In the genomic region with DNA sequence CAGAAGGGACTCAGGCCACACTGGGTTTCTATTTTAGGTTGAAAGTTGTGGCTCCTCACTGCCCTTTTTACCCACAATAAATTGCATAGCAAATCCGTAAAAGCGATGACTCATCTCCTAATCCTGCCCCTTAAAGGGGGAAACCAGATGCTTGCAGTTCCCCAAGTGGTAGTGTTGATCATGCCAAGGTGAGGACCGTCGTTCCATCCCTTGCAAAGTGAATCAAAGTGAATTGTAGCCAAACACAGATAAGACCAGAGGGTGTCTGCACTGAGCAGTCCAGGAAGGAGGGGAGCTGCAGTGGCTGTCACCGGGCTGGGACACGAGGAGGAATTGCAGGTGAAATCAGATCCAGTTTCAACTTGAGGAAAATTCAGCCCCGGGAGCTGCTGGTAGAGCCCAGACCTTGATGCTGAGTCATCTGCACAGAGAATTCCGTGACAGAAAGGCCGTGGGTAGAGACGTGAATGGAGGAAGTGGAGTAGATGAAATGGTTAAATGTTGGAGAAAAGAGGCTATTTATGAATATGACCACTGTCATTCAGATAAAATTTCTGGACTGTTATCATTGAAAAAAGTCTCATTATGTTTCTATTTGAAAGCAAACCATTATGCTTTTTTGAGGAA, we compare ENCODE assay signal across 9 cellular contexts. TPM values are rescaled to one million over a fixed set of nuclear protein-coding genes. Genes with fewer than 3 reads are reported as not detected.
DNase-seq lines count a peak whose midpoint lies in the region; ATAC-seq, FAIRE-seq and TF ChIP-seq lines count a peak whose summit lies in the region.
"Had no signal": no experiment of that assay in that cellular context is flagged by ENCODE, and none has a peak within 500 bp of the region (broad histone marks: within the 10 kb centered on the region; RNA-seq: fewer than 3 reads in every experiment).

No MANE protein-coding gene starts in this region.

- peak; percentile 46 for FAIRE-seq in A549 (lab: Jason Lieb, UNC)
- FAIRE-seq in kidney (lab: Jason Lieb, UNC), result no peak
- FAIRE-seq: endometrium had no signal

- peak; percentile 62 to 75 for DNase-seq in A549 (ENCODE audit: low read depth in 1 of 2, low spot score in 1 of 2)
- peak; percentile 33 to 34 for DNase-seq in Kasumi-1 (lab: John Stamatoyannopoulos, UW)
- peak; percentile 68 for DNase-seq in stromal cell of bone marrow (ENCODE audit: low read depth)
- no peak for DNase-seq in naive thymus-derived CD8-positive, alpha-beta T cell
- no peak for DNase-seq in kidney
- DNase-seq in DMS79 treated with DMSO at 0.1 percent for 48 hours (lab: John Stamatoyannopoulos, UW), result no peak

- no peak overlapping the region for H3K9ac ChIP-seq in kidney (ENCODE audit: low read length in 2 of 2)

- H3K4me3 ChIP-seq in A549 (no peak overlapping the region), kidney (ENCODE audit: low read length in 2 of 2) (no peak overlapping the region)

- peaks cover 19% of the 10 kb centered on the region for H3K4me1 ChIP-seq in A549
- H3K4me1 ChIP-seq in kidney (ENCODE audit: control insufficient read depth in 1 of 2, insufficient read depth in 1 of 2, low read depth in 1 of 2, low read length in 2 of 2), result no peaks in the 10 kb centered on the region

- H3K36me3 Mint-ChIP-seq in naive thymus-derived CD8-positive, alpha-beta T cell, result peaks cover 0 to 77% (median 19%) of the 10 kb centered on the region in 3 donors

- CTCF ChIA-PET in A549 (lab: Yijun Ruan, JAX), result interaction anchor here (0.7 to 2.0 kb wide), 5 partner anchors 29 to 668 kb away, joined by 3 to 9 read pairs (median 4); no protein-coding TSS in a partner anchor

- POLR2A ChIA-PET in A549 (lab: Yijun Ruan, JAX), result interaction anchor here (1.4 kb wide), 1 partner anchor 73 kb away, joined by 4 read pairs; a partner anchor contains a TSS
- POLR2A ChIA-PET in naive thymus-derived CD8-positive, alpha-beta T cell (lab: Charles Lee), result no interaction called here

- no peak for TF ChIP-seq POLR2A in A549 (IDR thresholded peaks at IDR 0.05; ENCODE audit: low read length)

- H3K9me3 Mint-ChIP-seq in naive thymus-derived CD8-positive, alpha-beta T cell, result no peaks in the 10 kb centered on the region

- H3K27ac ChIP-seq in A549, result peak overlapping the region; percentile 35 to 83
- peak overlapping the region; percentile 44 for H3K27ac ChIP-seq in cingulate gyrus (ENCODE audit: low read depth, low read length)
- no peak overlapping the region for H3K27ac ChIP-seq in kidney (ENCODE audit: low read depth in 2 of 2, low read length in 2 of 2)

- intact Hi-C loops in kidney (cut with DNase I), result no loop called here

- ATAC-seq in A549, result peak; percentile 69 to 78
- peak; percentile 84 for ATAC-seq in GM19351 (IDR thresholded peaks at IDR 0.05; ENCODE audit: unreplicated experiment)
- no peak for ATAC-seq in naive thymus-derived CD8-positive, alpha-beta T cell

- peak overlapping the region in 1 of 10 donors; percentile 15 for H3K27ac Mint-ChIP-seq in naive thymus-derived CD8-positive, alpha-beta T cell

- no peak for TF ChIP-seq RAD21 in A549 (conservative IDR thresholded peaks at IDR 0.05 in 1 of 2, IDR thresholded peaks at IDR 0.05 in 1 of 2)

- H3K4me2 ChIP-seq in A549, result peak overlapping the region; percentile 74

- H3K9me3 ChIP-seq in A549, result no peaks in the 10 kb centered on the region
- no peaks in the 10 kb centered on the region for H3K9me3 ChIP-seq in kidney (ENCODE audit: control insufficient read depth in 1 of 2, low read length in 2 of 2)

- no peaks in the 10 kb centered on the region for H3K27me3 Mint-ChIP-seq in naive thymus-derived CD8-positive, alpha-beta T cell

- H3K4me1 Mint-ChIP-seq in naive thymus-derived CD8-positive, alpha-beta T cell, result peaks cover 0 to 4% (median 0%) of the 10 kb centered on the region in 4 donors

- no peak for TF ChIP-seq CTCF in A549 (IDR thresholded peaks at IDR 0.05)
- no peak for TF ChIP-seq CTCF in kidney (IDR thresholded peaks at IDR 0.05; ENCODE audit: borderline replicate concordance, extremely low read depth, insufficient read depth)

- 3% methylated on average over 10 of the region's 10 CpGs for WGBS in A549 (ENCODE audit: missing lambda C conversion rate)

- no peak overlapping the region for H3K4me3 Mint-ChIP-seq in naive thymus-derived CD8-positive, alpha-beta T cell

- peaks cover 13 to 25% of the 10 kb centered on the region in 2 donors for H3K36me3 ChIP-seq in kidney (ENCODE audit: control insufficient read depth in 1 of 2, insufficient read depth in 2 of 2, low read length in 2 of 2)

- no peak for TF ChIP-seq EP300 in A549 (IDR thresholded peaks at IDR 0.05)

TF ChIP-seq in A549, 52 proteins besides CTCF, POLR2A, EP300 and RAD21 (continues in another document):
- TF ChIP-seq, protein P1, sequence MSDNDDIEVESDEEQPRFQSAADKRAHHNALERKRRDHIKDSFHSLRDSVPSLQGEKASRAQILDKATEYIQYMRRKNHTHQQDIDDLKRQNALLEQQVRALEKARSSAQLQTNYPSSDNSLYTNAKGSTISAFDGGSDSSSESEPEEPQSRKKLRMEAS (IDR thresholded peaks at IDR 0.05), result peak; percentile 35; the same call in 1 of the 2 replicates
- TF ChIP-seq GATA3 (IDR thresholded peaks at IDR 0.05; ENCODE audit: borderline replicate concordance) (no peak), CBX2 (IDR thresholded peaks at IDR 0.05; ENCODE audit: borderline replicate concordance, low read depth) (no peak), NFE2L2 (conservative IDR thresholded peaks at IDR 0.05; ENCODE audit: low read length) (peak; percentile 25; the same call in 1 of the 2 replicates), NR3C1 (IDR thresholded peaks at IDR 0.05) (no peak), ZNF302 (CRISPR knock-in tag; IDR thresholded peaks at IDR 0.05) (no peak), BHLHE40 (IDR thresholded peaks at IDR 0.05; ENCODE audit: low read depth, low read length) (no peak), HOXB5 (CRISPR knock-in tag; IDR thresholded peaks at IDR 0.05) (no peak), MAZ (IDR thresholded peaks at IDR 0.05; ENCODE audit: borderline replicate concordance, low read depth, low read length) (no peak), TFCP2L1 (CRISPR knock-in tag; IDR thresholded peaks at IDR 0.05) (no peak), JUNB (IDR thresholded peaks at IDR 0.05) (no peak; the same call in 1 of the 2 replicates), HEYL (CRISPR knock-in tag; IDR thresholded peaks at IDR 0.05) (no peak), FOSL2 (IDR thresholded peaks at IDR 0.05) (peak; percentile 16; the same call in 1 of the 2 replicates), FOSL2 (CRISPR knock-in tag; IDR thresholded peaks at IDR 0.05) (peak; percentile 90), RFX5 (IDR thresholded peaks at IDR 0.05) (no peak), MAFK (IDR thresholded peaks at IDR 0.05; ENCODE audit: partially characterized antibody) (peak; percentile 76), FOXS1 (CRISPR knock-in tag; IDR thresholded peaks at IDR 0.05) (no peak), EHMT2 (IDR thresholded peaks at IDR 0.05; ENCODE audit: low read depth) (no peak), ZC3H11A (IDR thresholded peaks at IDR 0.05) (no peak), FOSB (CRISPR knock-in tag; IDR thresholded peaks at IDR 0.05) (no peak), ESRRA (IDR thresholded peaks at IDR 0.05; ENCODE audit: borderline replicate concordance, low read length) (no peak), TP53 (CRISPR knock-in tag; IDR thresholded peaks at IDR 0.05) (no peak)
- TF ChIP-seq, protein P2, sequence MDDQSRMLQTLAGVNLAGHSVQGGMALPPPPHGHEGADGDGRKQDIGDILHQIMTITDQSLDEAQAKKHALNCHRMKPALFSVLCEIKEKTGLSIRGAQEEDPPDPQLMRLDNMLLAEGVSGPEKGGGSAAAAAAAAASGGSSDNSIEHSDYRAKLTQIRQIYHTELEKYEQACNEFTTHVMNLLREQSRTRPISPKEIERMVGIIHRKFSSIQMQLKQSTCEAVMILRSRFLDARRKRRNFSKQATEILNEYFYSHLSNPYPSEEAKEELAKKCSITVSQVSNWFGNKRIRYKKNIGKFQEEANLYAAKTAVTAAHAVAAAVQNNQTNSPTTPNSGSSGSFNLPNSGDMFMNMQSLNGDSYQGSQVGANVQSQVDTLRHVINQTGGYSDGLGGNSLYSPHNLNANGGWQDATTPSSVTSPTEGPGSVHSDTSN (IDR thresholded peaks at IDR 0.05), result no peak
- TF ChIP-seq, protein P3, sequence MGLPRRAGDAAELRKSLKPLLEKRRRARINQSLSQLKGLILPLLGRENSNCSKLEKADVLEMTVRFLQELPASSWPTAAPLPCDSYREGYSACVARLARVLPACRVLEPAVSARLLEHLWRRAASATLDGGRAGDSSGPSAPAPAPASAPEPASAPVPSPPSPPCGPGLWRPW (IDR thresholded peaks at IDR 0.05), result no peak
- TF ChIP-seq, protein P4, sequence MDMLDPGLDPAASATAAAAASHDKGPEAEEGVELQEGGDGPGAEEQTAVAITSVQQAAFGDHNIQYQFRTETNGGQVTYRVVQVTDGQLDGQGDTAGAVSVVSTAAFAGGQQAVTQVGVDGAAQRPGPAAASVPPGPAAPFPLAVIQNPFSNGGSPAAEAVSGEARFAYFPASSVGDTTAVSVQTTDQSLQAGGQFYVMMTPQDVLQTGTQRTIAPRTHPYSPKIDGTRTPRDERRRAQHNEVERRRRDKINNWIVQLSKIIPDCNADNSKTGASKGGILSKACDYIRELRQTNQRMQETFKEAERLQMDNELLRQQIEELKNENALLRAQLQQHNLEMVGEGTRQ (IDR thresholded peaks at IDR 0.05), result no peak
- TF ChIP-seq, protein P5, sequence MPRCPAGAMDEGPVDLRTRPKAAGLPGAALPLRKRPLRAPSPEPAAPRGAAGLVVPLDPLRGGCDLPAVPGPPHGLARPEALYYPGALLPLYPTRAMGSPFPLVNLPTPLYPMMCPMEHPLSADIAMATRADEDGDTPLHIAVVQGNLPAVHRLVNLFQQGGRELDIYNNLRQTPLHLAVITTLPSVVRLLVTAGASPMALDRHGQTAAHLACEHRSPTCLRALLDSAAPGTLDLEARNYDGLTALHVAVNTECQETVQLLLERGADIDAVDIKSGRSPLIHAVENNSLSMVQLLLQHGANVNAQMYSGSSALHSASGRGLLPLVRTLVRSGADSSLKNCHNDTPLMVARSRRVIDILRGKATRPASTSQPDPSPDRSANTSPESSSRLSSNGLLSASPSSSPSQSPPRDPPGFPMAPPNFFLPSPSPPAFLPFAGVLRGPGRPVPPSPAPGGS (IDR thresholded peaks at IDR 0.05), result no peak

RNA-seq across cellular contexts. Expression of a gene that starts 44.2 kb away (rescaled TPM):
- 6.2 and 9.1 TPM in 2 replicates for polyA plus RNA-seq in A549 (2011; rRNA removed)
- polyA plus RNA-seq in A549 (2012; cell fraction: cytosol; rRNA removed), result 19.6 and 30.3 TPM in 2 replicates
- 44.1 and 63.4 TPM in 2 replicates for polyA plus RNA-seq in A549 (2012; cell fraction: nucleus; rRNA removed)
- polyA plus RNA-seq in A549 (2017; fragmentation: RNase III; extraction: RNeasy Plus Mini Kit Qiagen cat#74134 plus additional on column Dnase treatment), result 7.2 to 8.7 TPM (median 7.9 TPM) in 3 replicates
- 3.6 and 3.7 TPM in 2 replicates for polyA minus RNA-seq in A549 (2011; rRNA and poly(A)+ RNA removed)
- total RNA-seq in naive thymus-derived CD8-positive, alpha-beta T cell, result 1 to 10 TPM in 1 of 2 experiments, under 1 TPM in 1; 0.62 to 1.5 TPM
- not detected for polyA plus RNA-seq in naive thymus-derived CD8-positive, alpha-beta T cell
- total RNA-seq in kidney, result 3.2 TPM
- polyA plus RNA-seq in kidney (ENCODE audit: insufficient read depth, low read depth, low replicate concordance), result 0.82 TPM

Comparison
In these comparisons a context has a peak if more than half of its experiments do, and no peak if none do; other contexts are left out.
1. ATAC-seq: peak in A549 (2 of 2) and GM19351 (single experiment); none in naive thymus-derived CD8-positive, alpha-beta T cell (0 of 2).
2. DNase-seq: peak in A549 (2 of 2), Kasumi-1 (2 of 2) and stromal cell of bone marrow (single experiment); none in naive thymus-derived CD8-positive, alpha-beta T cell (0 of 10), kidney (single experiment) and DMS79 treated with DMSO at 0.1 percent for 48 hours (single experiment).
3. H3K27ac ChIP-seq: peak in A549 (2 of 2) and cingulate gyrus (single experiment); none in kidney (0 of 2).